ENCODE assay signal across 6 cellular contexts in the genomic region with DNA sequence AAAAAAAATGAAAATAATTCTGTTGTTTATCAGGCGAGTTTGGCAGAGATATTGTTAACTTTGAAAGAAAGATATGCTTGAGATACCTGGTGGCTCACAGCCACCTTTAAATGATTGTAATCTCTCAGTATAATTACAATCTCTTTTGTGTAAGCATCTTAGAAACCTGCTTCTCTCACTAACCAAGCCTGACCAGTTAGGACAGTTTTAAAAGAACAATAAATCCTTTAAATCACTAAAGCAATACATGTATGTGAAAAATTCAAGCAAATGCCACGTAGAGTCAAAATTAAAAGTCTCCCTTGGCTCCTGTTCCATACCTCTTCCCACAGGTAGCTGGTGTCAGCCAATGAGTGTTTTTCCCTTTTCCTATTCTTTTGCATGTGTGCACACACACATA. TPM values are rescaled to one million over a fixed set of nuclear protein-coding genes. Genes with fewer than 3 reads are reported as not detected.
"Had no signal": no experiment of that assay in that cellular context is flagged by ENCODE, and none has a peak within 500 bp of the region (broad histone marks: within the 10 kb centered on the region; RNA-seq: fewer than 3 reads in every experiment).

No MANE protein-coding gene starts in this region.

- H2AFZ ChIP-seq: GM23338 had no signal

- H3K4me2 ChIP-seq: GM23338 had no signal

- DNase-seq: H9, HCEC 1CT, IMR-90 had no signal

- H3K27ac Mint-ChIP-seq: GM23338, H9 had no signal

- H3K4me3 ChIP-seq: GM23338, K562 had no signal

- ATAC-seq: GM23338, K562 had no signal

- H3K4me3 Mint-ChIP-seq: GM23338, H9 had no signal

RNA-seq across cellular contexts. Expression of gene SGPP2, which starts 15.7 kb away (rescaled TPM):
- total RNA-seq: GM23338, H1, H9, IMR-90 had no signal
